ENCODE assay signal across 14 cellular contexts in the genomic region with DNA sequence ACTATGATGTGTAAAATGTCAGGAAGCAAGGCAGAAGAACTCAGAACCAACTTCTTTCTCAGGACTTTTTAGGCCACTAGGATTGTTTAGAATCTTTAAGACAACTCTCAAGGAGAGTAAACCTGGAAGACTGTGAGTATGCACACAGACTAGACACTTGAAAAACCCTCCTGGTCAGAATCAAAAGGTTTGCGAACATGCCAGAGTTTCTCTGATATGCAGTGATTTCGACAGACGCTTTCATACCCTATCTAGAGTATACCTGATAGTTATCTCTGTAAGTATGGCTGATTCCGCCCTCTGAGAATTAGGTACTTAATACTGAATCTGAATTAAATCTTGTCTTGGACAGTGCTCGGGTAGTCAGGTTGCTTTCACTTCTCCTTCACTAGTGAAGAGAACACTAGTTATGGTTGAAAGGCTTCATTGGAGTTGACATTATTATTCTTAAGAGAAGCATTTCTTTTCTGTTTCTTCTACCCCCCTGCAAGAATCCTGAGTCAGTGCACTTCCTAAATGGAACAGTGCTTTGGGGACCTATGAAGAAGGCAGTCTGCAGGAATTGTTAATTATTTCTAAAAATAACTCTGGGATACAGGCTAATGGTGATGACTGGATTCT.
DNase-seq lines count a peak whose midpoint lies in the region; ATAC-seq and TF ChIP-seq lines count a peak whose summit lies in the region.
"Had no signal": no experiment of that assay in that cellular context is flagged by ENCODE, and none has a peak within 500 bp of the region (broad histone marks: within the 10 kb centered on the region; RNA-seq: fewer than 3 reads in every experiment).

No MANE protein-coding gene starts in this region.

- no peaks in the 10 kb centered on the region for H3K79me2 ChIP-seq in MM.1S (ENCODE audit: low read length)

- H3K4me1 Mint-ChIP-seq in WTC11 = peaks cover 37% of the 10 kb centered on the region
- peaks cover 8% of the 10 kb centered on the region for H3K4me1 Mint-ChIP-seq in nephron progenitor cell

- H3K4me3 ChIP-seq in iPS-20b (ENCODE audit: low read length) (no peak overlapping the region), upper lobe of right lung (no peak overlapping the region), MM.1S (ENCODE audit: low read length) (no peak overlapping the region)
- H3K4me3 ChIP-seq: testis had no signal

- H3K27ac ChIP-seq in iPS-20b (ENCODE audit: low read length) (peak overlapping the region; percentile 21), upper lobe of right lung (no peak overlapping the region), MM.1S (ENCODE audit: low read length) (no peak overlapping the region)
- H3K27ac ChIP-seq: testis had no signal

- H3K9me2 ChIP-seq in MM.1S (replicated peaks; ENCODE audit: insufficient read depth, low read length) = no peaks in the 10 kb centered on the region

- intact Hi-C loops in upper lobe of right lung (cut with DNase I) = no loop called here

- H3K9ac ChIP-seq in iPS-20b (ENCODE audit: low read depth, low read length) (no peak overlapping the region), MM.1S (ENCODE audit: low read length) (no peak overlapping the region)

- CTCF ChIA-PET in WTC11 (lab: Charles Lee) = interaction anchor here (1.3 kb wide), 1 partner anchor 11 kb away, joined by 4 read pairs; no protein-coding TSS in a partner anchor

- H3K4me1 ChIP-seq in iPS-20b (ENCODE audit: insufficient read depth, low read length) (peaks cover 18% of the 10 kb centered on the region), upper lobe of right lung (no peaks in the 10 kb centered on the region), MM.1S (ENCODE audit: low read length) (peaks cover 7% of the 10 kb centered on the region; the same call in 1 of the 2 replicates)
- H3K4me1 ChIP-seq: testis had no signal

- H3K27ac Mint-ChIP-seq in WTC11 (peak overlapping the region; percentile 76; the same call in 1 of the 2 replicates), nephron progenitor cell (no peak overlapping the region)
- H3K27ac Mint-ChIP-seq: natural killer cell, T-helper 17 cell had no signal

- H3K27me3 Mint-ChIP-seq in WTC11 (ENCODE audit: low read depth) = no peaks in the 10 kb centered on the region
- no peaks in the 10 kb centered on the region for H3K27me3 Mint-ChIP-seq in nephron progenitor cell (ENCODE audit: low read depth, poor library complexity)
- H3K27me3 Mint-ChIP-seq: T-helper 17 cell had no signal

- H3K9me3 Mint-ChIP-seq in WTC11 (no peaks in the 10 kb centered on the region), nephron progenitor cell (no peaks in the 10 kb centered on the region)
- H3K9me3 Mint-ChIP-seq: natural killer cell had no signal

- peak overlapping the region; percentile 7; the same call in 1 of the 2 replicates for H3K4me3 Mint-ChIP-seq in WTC11
- H3K4me3 Mint-ChIP-seq in nephron progenitor cell = no peak overlapping the region
- H3K4me3 Mint-ChIP-seq: natural killer cell, T-helper 17 cell had no signal

- POLR2A ChIA-PET in WTC11 (lab: Charles Lee) = no interaction called here

- H3F3A ChIP-seq in MM.1S (ENCODE audit: insufficient read depth, low read length) = no peaks in the 10 kb centered on the region

- H4K20me1 ChIP-seq in MM.1S (ENCODE audit: insufficient read depth, low read length) = no peaks in the 10 kb centered on the region

- peak; percentile 36 for ATAC-seq in GM21529 (IDR thresholded peaks at IDR 0.05; ENCODE audit: unreplicated experiment)
- ATAC-seq in WTC11 = no peak
- ATAC-seq in upper lobe of right lung = peak; percentile 22
- ATAC-seq: natural killer cell, sciatic nerve, T-helper 17 cell had no signal

- H3K4me2 ChIP-seq in MM.1S (ENCODE audit: low read depth, low read length) = no peak overlapping the region

- H3K36me3 Mint-ChIP-seq in WTC11 = no peaks in the 10 kb centered on the region
- H3K36me3 Mint-ChIP-seq in nephron progenitor cell (ENCODE audit: low read depth) = peaks cover 35% of the 10 kb centered on the region
- H3K36me3 Mint-ChIP-seq: natural killer cell had no signal

- H2AFZ ChIP-seq in MM.1S (ENCODE audit: low read length) = no peak overlapping the region

- no peak for TF ChIP-seq CTCF in WTC11 (IDR thresholded peaks at IDR 0.05)
- no peak for TF ChIP-seq CTCF in upper lobe of right lung (IDR thresholded peaks at IDR 0.05)
- no peak for TF ChIP-seq CTCF in MM.1S (IDR thresholded peaks at IDR 0.05; ENCODE audit: low read length)
- TF ChIP-seq CTCF in nephron progenitor cell (IDR thresholded peaks at IDR 0.05) = no peak

- H3K27me3 ChIP-seq in iPS-20b (ENCODE audit: insufficient read depth, low read length) (no peaks in the 10 kb centered on the region), upper lobe of right lung (no peaks in the 10 kb centered on the region), MM.1S (replicated peaks; ENCODE audit: insufficient read depth, low read length) (no peaks in the 10 kb centered on the region)
- H3K27me3 ChIP-seq: testis had no signal

- DNase-seq in WTC11 (ENCODE audit: low spot score) = no peak
- no peak for DNase-seq in upper lobe of right lung
- no peak for DNase-seq in MM.1S
- DNase-seq in nephron progenitor cell = no peak
- DNase-seq in SIG-M5 treated with dmso at 0.1 percent for 504 hours (lab: John Stamatoyannopoulos, UW; ENCODE audit: unreplicated experiment) = no peak
- DNase-seq: activated CD4-positive, alpha-beta T cell treated with anti-CD3 and anti-CD28 coated beads for 48 hours; effector CD4-positive, alpha-beta T cell; glutamatergic neuron; natural killer cell; T-helper 17 cell; testis had no signal

- H3K9me3 ChIP-seq in iPS-20b (ENCODE audit: insufficient read depth, low read depth, low read length) (no peaks in the 10 kb centered on the region), upper lobe of right lung (no peaks in the 10 kb centered on the region), MM.1S (replicated peaks; ENCODE audit: insufficient read depth, low read length) (no peaks in the 10 kb centered on the region)
- H3K9me3 ChIP-seq: testis had no signal

- 0 out of 2 replicates have a peak, but pooled peaks cover 4% of the 10 kb centered on the region for H3K36me3 ChIP-seq in iPS-20b (ENCODE audit: insufficient read depth, low read depth, low read length)
- H3K36me3 ChIP-seq in upper lobe of right lung = no peaks in the 10 kb centered on the region
- H3K36me3 ChIP-seq in MM.1S (replicated peaks; ENCODE audit: insufficient read depth, low read length) = no peaks in the 10 kb centered on the region

TF ChIP-seq in WTC11, 78 proteins besides CTCF, POLR2A, EP300 and RAD21 (continues in another document):
- TF ChIP-seq ZNF219 (CRISPR knock-in tag; IDR thresholded peaks at IDR 0.05; ENCODE audit: borderline replicate concordance) (no peak), SMAD3 (CRISPR knock-in tag; IDR thresholded peaks at IDR 0.05; ENCODE audit: borderline replicate concordance) (no peak), CBFB (CRISPR knock-in tag; IDR thresholded peaks at IDR 0.05; ENCODE audit: low read depth) (no peak), CREB1 (CRISPR knock-in tag; IDR thresholded peaks at IDR 0.05) (no peak), ZNF416 (CRISPR knock-in tag; IDR thresholded peaks at IDR 0.05) (no peak)
- TF ChIP-seq, protein P1, sequence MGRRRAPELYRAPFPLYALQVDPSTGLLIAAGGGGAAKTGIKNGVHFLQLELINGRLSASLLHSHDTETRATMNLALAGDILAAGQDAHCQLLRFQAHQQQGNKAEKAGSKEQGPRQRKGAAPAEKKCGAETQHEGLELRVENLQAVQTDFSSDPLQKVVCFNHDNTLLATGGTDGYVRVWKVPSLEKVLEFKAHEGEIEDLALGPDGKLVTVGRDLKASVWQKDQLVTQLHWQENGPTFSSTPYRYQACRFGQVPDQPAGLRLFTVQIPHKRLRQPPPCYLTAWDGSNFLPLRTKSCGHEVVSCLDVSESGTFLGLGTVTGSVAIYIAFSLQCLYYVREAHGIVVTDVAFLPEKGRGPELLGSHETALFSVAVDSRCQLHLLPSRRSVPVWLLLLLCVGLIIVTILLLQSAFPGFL (CRISPR knock-in tag; IDR thresholded peaks at IDR 0.05; ENCODE audit: borderline replicate concordance) = no peak
- TF ChIP-seq, protein P2, sequence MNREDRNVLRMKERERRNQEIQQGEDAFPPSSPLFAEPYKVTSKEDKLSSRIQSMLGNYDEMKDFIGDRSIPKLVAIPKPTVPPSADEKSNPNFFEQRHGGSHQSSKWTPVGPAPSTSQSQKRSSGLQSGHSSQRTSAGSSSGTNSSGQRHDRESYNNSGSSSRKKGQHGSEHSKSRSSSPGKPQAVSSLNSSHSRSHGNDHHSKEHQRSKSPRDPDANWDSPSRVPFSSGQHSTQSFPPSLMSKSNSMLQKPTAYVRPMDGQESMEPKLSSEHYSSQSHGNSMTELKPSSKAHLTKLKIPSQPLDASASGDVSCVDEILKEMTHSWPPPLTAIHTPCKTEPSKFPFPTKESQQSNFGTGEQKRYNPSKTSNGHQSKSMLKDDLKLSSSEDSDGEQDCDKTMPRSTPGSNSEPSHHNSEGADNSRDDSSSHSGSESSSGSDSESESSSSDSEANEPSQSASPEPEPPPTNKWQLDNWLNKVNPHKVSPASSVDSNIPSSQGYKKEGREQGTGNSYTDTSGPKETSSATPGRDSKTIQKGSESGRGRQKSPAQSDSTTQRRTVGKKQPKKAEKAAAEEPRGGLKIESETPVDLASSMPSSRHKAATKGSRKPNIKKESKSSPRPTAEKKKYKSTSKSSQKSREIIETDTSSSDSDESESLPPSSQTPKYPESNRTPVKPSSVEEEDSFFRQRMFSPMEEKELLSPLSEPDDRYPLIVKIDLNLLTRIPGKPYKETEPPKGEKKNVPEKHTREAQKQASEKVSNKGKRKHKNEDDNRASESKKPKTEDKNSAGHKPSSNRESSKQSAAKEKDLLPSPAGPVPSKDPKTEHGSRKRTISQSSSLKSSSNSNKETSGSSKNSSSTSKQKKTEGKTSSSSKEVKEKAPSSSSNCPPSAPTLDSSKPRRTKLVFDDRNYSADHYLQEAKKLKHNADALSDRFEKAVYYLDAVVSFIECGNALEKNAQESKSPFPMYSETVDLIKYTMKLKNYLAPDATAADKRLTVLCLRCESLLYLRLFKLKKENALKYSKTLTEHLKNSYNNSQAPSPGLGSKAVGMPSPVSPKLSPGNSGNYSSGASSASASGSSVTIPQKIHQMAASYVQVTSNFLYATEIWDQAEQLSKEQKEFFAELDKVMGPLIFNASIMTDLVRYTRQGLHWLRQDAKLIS (CRISPR knock-in tag; IDR thresholded peaks at IDR 0.05; ENCODE audit: borderline replicate concordance) = no peak
- TF ChIP-seq, protein P3, sequence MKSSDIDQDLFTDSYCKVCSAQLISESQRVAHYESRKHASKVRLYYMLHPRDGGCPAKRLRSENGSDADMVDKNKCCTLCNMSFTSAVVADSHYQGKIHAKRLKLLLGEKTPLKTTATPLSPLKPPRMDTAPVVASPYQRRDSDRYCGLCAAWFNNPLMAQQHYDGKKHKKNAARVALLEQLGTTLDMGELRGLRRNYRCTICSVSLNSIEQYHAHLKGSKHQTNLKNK (CRISPR knock-in tag; IDR thresholded peaks at IDR 0.05) = no peak
